ENCODE assay signal across 32 cellular contexts in the genomic region with DNA sequence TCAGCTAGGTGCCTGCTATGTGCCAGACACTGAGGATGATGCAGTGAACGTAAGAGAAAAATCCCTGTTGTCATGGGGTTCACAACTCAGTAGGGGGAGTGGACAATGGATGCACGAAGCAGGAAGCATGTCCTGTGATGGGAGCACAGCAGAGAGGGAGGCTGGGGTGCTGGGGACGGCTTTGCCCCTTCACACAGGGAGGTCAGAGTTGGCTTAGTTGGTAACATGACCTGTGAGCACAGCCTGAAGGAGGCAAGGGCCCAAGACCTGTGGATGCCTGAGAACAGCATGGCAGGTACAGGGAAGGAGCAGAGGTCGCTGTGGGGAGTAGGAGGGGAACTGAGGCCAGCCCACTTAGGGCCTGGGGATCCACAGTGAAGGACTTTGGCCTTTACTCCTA.
"Had no signal": no experiment of that assay in that cellular context is flagged by ENCODE, and none has a peak within 500 bp of the region (broad histone marks: within the 10 kb centered on the region; RNA-seq: fewer than 3 reads in every experiment).

No MANE protein-coding gene starts in this region.

- H3K9me3 Mint-ChIP-seq: activated B cell treated with CpG ODN at 0.5 μM for 24 hours; activated CD4-positive, alpha-beta memory T cell treated with anti-CD3 and anti-CD28 coated beads, Interleukin-2, amount 10 ng/mL, durations not matched to agents 7 days and 5 days; activated CD4-positive, alpha-beta T cell treated with anti-CD3 and anti-CD28 coated beads, Interleukin-2, amount 10 ng/mL, durations not matched to agents 7 days and 5 days; activated naive CD8-positive, alpha-beta T cell treated with anti-CD3 and anti-CD28 coated beads, Interleukin-2, amount 10 ng/mL, durations not matched to agents 7 days and 5 days; activated T-cell treated with anti-CD3 and anti-CD28 coated beads, Interleukin-2, amount 50 U/mL, for 24 hours; T-helper 2 cell treated with Interferon-gamma antibody and Interleukin-4, amounts not matched to agents 5 μg/mL and 100 μg/mL, for 36 hours had no signal

- H3K36me3 Mint-ChIP-seq: activated naive CD4-positive, alpha-beta T cell treated with anti-CD3 and anti-CD28 coated beads, Interleukin-2, amount 10 ng/mL, durations not matched to agents 7 days and 5 days; activated naive CD4-positive, alpha-beta T cell treated with anti-CD3 and anti-CD28 coated beads, Interleukin-2, amount 50 U/mL, for 72 hours; activated naive CD8-positive, alpha-beta T cell treated with anti-CD3 and anti-CD28 coated beads, Interleukin-2, amount 10 ng/mL, durations not matched to agents 7 days and 5 days; brain had no signal

- H3K4me3 ChIP-seq: ascending aorta, breast epithelium, cardiac muscle cell, colonic mucosa, gastrocnemius medialis, heart left ventricle had no signal

- H3K27me3 ChIP-seq: ascending aorta, breast epithelium, cardiac muscle cell, colonic mucosa, foreskin keratinocyte, gastrocnemius medialis had no signal

- H3K4me3 Mint-ChIP-seq: activated B cell treated with CpG ODN at 0.5 μM for 24 hours; activated CD4-positive, alpha-beta memory T cell treated with anti-CD3 and anti-CD28 coated beads, Interleukin-2, amount 10 ng/mL, durations not matched to agents 7 days and 5 days; activated CD4-positive, alpha-beta T cell treated with anti-CD3 and anti-CD28 coated beads, Interleukin-2, amount 10 ng/mL, durations not matched to agents 7 days and 5 days; activated naive CD4-positive, alpha-beta T cell treated with anti-CD3 and anti-CD28 coated beads, Interleukin-2, amount 10 ng/mL, durations not matched to agents 7 days and 5 days; activated naive CD8-positive, alpha-beta T cell treated with anti-CD3 and anti-CD28 coated beads, Interleukin-2, amount 10 ng/mL, durations not matched to agents 7 days and 5 days; activated T-cell treated with anti-CD3 and anti-CD28 coated beads, Interleukin-2, amount 50 U/mL, for 24 hours; activated T-cell treated with anti-CD3 and anti-CD28 coated beads, Interleukin-2, amount 50 U/mL, for 72 hours; brain; T-helper 17 cell; T-helper 2 cell treated with Interferon-gamma antibody and Interleukin-4, amounts not matched to agents 5 μg/mL and 100 μg/mL, for 36 hours had no signal

- H3K4me1 ChIP-seq: ascending aorta, breast epithelium, colonic mucosa, gastrocnemius medialis, heart left ventricle had no signal

- H3K9me3 ChIP-seq: ascending aorta, breast epithelium, colonic mucosa, gastrocnemius medialis had no signal

- H3K27me3 Mint-ChIP-seq: activated B cell treated with CpG ODN at 0.5 μM for 24 hours; activated CD4-positive, alpha-beta memory T cell treated with anti-CD3 and anti-CD28 coated beads, Interleukin-2, amount 10 ng/mL, durations not matched to agents 7 days and 5 days; activated CD4-positive, alpha-beta T cell treated with anti-CD3 and anti-CD28 coated beads, Interleukin-2, amount 10 ng/mL, durations not matched to agents 7 days and 5 days; activated naive CD4-positive, alpha-beta T cell treated with anti-CD3 and anti-CD28 coated beads, Interleukin-2, amount 10 ng/mL, durations not matched to agents 7 days and 5 days; activated naive CD8-positive, alpha-beta T cell treated with anti-CD3 and anti-CD28 coated beads, Interleukin-2, amount 10 ng/mL, durations not matched to agents 7 days and 5 days; activated T-cell treated with anti-CD3 and anti-CD28 coated beads, Interleukin-2, amount 50 U/mL, for 24 hours had no signal

- H3K36me3 ChIP-seq: ascending aorta, breast epithelium, cardiac muscle cell, colonic mucosa, gastrocnemius medialis, heart left ventricle, WERI-Rb-1 had no signal

- H3K27ac Mint-ChIP-seq: activated B cell treated with CpG ODN at 0.5 μM for 24 hours; activated CD4-positive, alpha-beta memory T cell treated with anti-CD3 and anti-CD28 coated beads, Interleukin-2, amount 10 ng/mL, durations not matched to agents 7 days and 5 days; activated CD4-positive, alpha-beta T cell treated with anti-CD3 and anti-CD28 coated beads, Interleukin-2, amount 10 ng/mL, durations not matched to agents 7 days and 5 days; activated naive CD4-positive, alpha-beta T cell treated with anti-CD3 and anti-CD28 coated beads, Interleukin-2, amount 10 ng/mL, durations not matched to agents 7 days and 5 days; activated naive CD4-positive, alpha-beta T cell treated with anti-CD3 and anti-CD28 coated beads, Interleukin-2, amount 50 U/mL, for 72 hours; activated naive CD8-positive, alpha-beta T cell treated with anti-CD3 and anti-CD28 coated beads, Interleukin-2, amount 10 ng/mL, durations not matched to agents 7 days and 5 days; activated T-cell treated with anti-CD3 and anti-CD28 coated beads, Interleukin-2, amount 50 U/mL, for 24 hours; activated T-cell treated with anti-CD3 and anti-CD28 coated beads, Interleukin-2, amount 50 U/mL, for 72 hours; brain; T-helper 17 cell; T-helper 2 cell treated with Interferon-gamma antibody and Interleukin-4, amounts not matched to agents 5 μg/mL and 100 μg/mL, for 36 hours had no signal

- H3K27ac ChIP-seq: ascending aorta, breast epithelium, cardiac muscle cell, colonic mucosa, foreskin keratinocyte, gastrocnemius medialis, heart left ventricle, WERI-Rb-1 had no signal

- H3K4me1 Mint-ChIP-seq: activated B cell treated with CpG ODN at 0.5 μM for 24 hours; activated CD4-positive, alpha-beta memory T cell treated with anti-CD3 and anti-CD28 coated beads, Interleukin-2, amount 10 ng/mL, durations not matched to agents 7 days and 5 days; activated CD4-positive, alpha-beta T cell treated with anti-CD3 and anti-CD28 coated beads, Interleukin-2, amount 10 ng/mL, durations not matched to agents 7 days and 5 days; activated naive CD4-positive, alpha-beta T cell treated with anti-CD3 and anti-CD28 coated beads, Interleukin-2, amount 10 ng/mL, durations not matched to agents 7 days and 5 days; activated naive CD8-positive, alpha-beta T cell treated with anti-CD3 and anti-CD28 coated beads, Interleukin-2, amount 10 ng/mL, durations not matched to agents 7 days and 5 days; T-helper 17 cell had no signal

- ATAC-seq: activated CD4-positive, CD25-positive, alpha-beta regulatory T cell treated with anti-CD3 and anti-CD28 coated beads, Interleukin-2, amount 50 U/mL, for 24 hours; activated naive CD4-positive, alpha-beta T cell treated with anti-CD3 and anti-CD28 coated beads, Interleukin-2, amount 50 U/mL, for 72 hours; activated T-cell treated with anti-CD3 and anti-CD28 coated beads, Interleukin-2, amount 50 U/mL, for 72 hours; esophagus mucosa; foreskin keratinocyte; gastrocnemius medialis; heart left ventricle; T-helper 17 cell had no signal

- DNase-seq: activated B cell treated with CpG ODN at 0.5 μM for 24 hours; activated CD4-positive, alpha-beta memory T cell treated with anti-CD3 and anti-CD28 coated beads, Interleukin-2, amount 10 ng/mL, durations not matched to agents 7 days and 5 days; activated CD4-positive, alpha-beta T cell treated with anti-CD3 and anti-CD28 coated beads, Interleukin-2, amount 10 ng/mL, durations not matched to agents 7 days and 5 days; activated CD4-positive, alpha-beta T cell treated with anti-CD3 and anti-CD28 coated beads, Interleukin-2, amount 50 U/mL, for 4 hours; activated CD8-positive, alpha-beta memory T cell treated with anti-CD3 and anti-CD28 coated beads, Interleukin-2, amount 50 U/mL, for 48 hours; activated gamma-delta T cell; activated naive CD4-positive, alpha-beta T cell; activated naive CD4-positive, alpha-beta T cell treated with anti-CD3 and anti-CD28 coated beads, Interleukin-2, amount 10 ng/mL, durations not matched to agents 7 days and 5 days; activated naive CD8-positive, alpha-beta T cell treated with anti-CD3 and anti-CD28 coated beads, Interleukin-2, amount 10 ng/mL, durations not matched to agents 7 days and 5 days; activated T-cell treated with anti-CD3 and anti-CD28 coated beads for 4 hours; activated T-cell treated with anti-CD3 and anti-CD28 coated beads, Interleukin-2, amount 50 U/mL, for 24 hours; activated T-cell treated with anti-CD3 and anti-CD28 coated beads, Interleukin-2, amount 50 U/mL, for 72 hours; central memory CD4-positive, alpha-beta T cell; cerebellar nuclear complex; colonic mucosa; effector CD8-positive, alpha-beta T cell; foreskin keratinocyte; gastrocnemius medialis; glutamatergic neuron; heart left ventricle; T-helper 1 cell; T-helper 17 cell; T1000; WERI-Rb-1 had no signal
